ENCODE assay signal across 1 cellular context in the genomic region with DNA sequence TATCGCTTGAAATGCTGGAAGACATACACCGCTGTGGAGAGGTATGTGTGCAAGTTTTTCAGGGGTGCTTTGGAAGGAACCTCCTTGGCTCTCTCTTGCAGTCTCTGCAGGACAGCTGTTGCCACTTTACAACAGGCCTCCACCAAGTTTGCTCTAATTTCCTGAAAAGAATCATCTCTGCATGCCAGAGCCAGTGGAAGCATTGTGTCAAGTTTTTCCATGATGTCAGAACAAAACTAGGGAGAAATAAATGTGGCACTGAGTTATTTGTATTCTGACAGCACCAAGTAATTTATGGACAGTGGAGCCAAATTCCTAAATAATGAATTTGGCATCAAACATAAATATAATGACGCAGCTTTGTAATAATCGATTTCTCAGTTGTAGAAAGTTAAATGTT.
A peak's percentile ranks its signal among the peaks of the same experiment; 100 is the strongest.
TF ChIP-seq lines count a peak whose summit lies in the region.

No MANE protein-coding gene starts in this region.

TF ChIP-seq in SK-N-SH, 30 proteins besides CTCF, POLR2A, EP300 and RAD21 (continued from another document):
- TF ChIP-seq, protein P1, sequence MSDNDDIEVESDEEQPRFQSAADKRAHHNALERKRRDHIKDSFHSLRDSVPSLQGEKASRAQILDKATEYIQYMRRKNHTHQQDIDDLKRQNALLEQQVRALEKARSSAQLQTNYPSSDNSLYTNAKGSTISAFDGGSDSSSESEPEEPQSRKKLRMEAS (IDR thresholded peaks at IDR 0.05; ENCODE audit: low read depth), result no peak
- peak; percentile 46; the same call in 1 of the 2 replicates for TF ChIP-seq TEAD4 (IDR thresholded peaks at IDR 0.05; ENCODE audit: borderline replicate concordance, insufficient read depth)
- peak; percentile 66 for TF ChIP-seq NFIC (IDR thresholded peaks at IDR 0.05; ENCODE audit: borderline replicate concordance)
- no peak for TF ChIP-seq GABPA (IDR thresholded peaks at IDR 0.05; ENCODE audit: low read depth)
- TF ChIP-seq, protein P2, sequence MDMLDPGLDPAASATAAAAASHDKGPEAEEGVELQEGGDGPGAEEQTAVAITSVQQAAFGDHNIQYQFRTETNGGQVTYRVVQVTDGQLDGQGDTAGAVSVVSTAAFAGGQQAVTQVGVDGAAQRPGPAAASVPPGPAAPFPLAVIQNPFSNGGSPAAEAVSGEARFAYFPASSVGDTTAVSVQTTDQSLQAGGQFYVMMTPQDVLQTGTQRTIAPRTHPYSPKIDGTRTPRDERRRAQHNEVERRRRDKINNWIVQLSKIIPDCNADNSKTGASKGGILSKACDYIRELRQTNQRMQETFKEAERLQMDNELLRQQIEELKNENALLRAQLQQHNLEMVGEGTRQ (IDR thresholded peaks at IDR 0.05; ENCODE audit: borderline replicate concordance, low read depth, low read length), result no peak
- TF ChIP-seq, protein P3, sequence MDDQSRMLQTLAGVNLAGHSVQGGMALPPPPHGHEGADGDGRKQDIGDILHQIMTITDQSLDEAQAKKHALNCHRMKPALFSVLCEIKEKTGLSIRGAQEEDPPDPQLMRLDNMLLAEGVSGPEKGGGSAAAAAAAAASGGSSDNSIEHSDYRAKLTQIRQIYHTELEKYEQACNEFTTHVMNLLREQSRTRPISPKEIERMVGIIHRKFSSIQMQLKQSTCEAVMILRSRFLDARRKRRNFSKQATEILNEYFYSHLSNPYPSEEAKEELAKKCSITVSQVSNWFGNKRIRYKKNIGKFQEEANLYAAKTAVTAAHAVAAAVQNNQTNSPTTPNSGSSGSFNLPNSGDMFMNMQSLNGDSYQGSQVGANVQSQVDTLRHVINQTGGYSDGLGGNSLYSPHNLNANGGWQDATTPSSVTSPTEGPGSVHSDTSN (IDR thresholded peaks at IDR 0.05), result peak; percentile 91
- TF ChIP-seq RFX5 (IDR thresholded peaks at IDR 0.05; ENCODE audit: low read length), result no peak
- TF ChIP-seq FOXJ3 (CRISPR knock-in tag; IDR thresholded peaks at IDR 0.05), result peak; percentile 23; the same call in 1 of the 2 replicates
- TF ChIP-seq, protein P4, sequence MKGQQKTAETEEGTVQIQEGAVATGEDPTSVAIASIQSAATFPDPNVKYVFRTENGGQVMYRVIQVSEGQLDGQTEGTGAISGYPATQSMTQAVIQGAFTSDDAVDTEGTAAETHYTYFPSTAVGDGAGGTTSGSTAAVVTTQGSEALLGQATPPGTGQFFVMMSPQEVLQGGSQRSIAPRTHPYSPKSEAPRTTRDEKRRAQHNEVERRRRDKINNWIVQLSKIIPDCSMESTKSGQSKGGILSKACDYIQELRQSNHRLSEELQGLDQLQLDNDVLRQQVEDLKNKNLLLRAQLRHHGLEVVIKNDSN (IDR thresholded peaks at IDR 0.05; ENCODE audit: borderline replicate concordance, low read depth), result no peak
- no peak for TF ChIP-seq EZH2phosphoT487 (IDR thresholded peaks at IDR 0.05; ENCODE audit: borderline replicate concordance, low read depth)
- TF ChIP-seq SIN3A (IDR thresholded peaks at IDR 0.05; ENCODE audit: borderline replicate concordance, low read depth, low read length), result peak; percentile 41; the same call in 1 of the 2 replicates
- TF ChIP-seq TAF1 (IDR thresholded peaks at IDR 0.05; ENCODE audit: borderline replicate concordance, low read depth, low read length), result no peak
- no peak for TF ChIP-seq MXI1 (IDR thresholded peaks at IDR 0.05; ENCODE audit: low read depth, low read length)
- peak; percentile 59 for TF ChIP-seq POLR2AphosphoS5 (IDR thresholded peaks at IDR 0.05; ENCODE audit: low read depth, low read length)
- TF ChIP-seq JUND (IDR thresholded peaks at IDR 0.05), result peak; percentile 70
- peak; percentile 89 for TF ChIP-seq TCF12 (IDR thresholded peaks at IDR 0.05)
